Comparison of ENCODE assay signal across 14 cellular contexts in the genomic region with DNA sequence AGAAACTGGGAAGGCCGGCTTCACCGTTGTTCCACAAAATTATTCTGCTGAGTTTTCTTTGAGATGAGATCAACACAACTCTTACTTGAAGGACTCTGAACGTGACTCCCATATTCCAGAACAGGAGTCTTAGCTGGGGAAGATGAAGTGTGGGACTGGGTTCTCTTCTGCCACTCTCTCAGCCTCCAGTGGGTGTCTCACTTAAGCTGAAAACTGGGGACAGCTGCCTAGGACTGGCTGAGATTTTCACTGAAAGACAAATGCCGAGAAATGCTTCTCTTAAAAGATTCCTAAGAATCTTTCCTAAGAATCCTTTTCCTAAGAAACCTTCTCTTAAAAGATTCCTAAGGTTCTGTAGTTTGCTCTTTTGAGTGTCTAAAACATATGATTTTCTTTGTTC.
A peak's percentile ranks its signal among the peaks of the same experiment; 100 is the strongest.
DNase-seq lines count a peak whose midpoint lies in the region; ATAC-seq and TF ChIP-seq lines count a peak whose summit lies in the region.
"Had no signal": no experiment of that assay in that cellular context is flagged by ENCODE, and none has a peak within 500 bp of the region (broad histone marks: within the 10 kb centered on the region; RNA-seq: fewer than 3 reads in every experiment).

No MANE protein-coding gene starts in this region.

- POLR2A ChIA-PET in HCT116 (lab: Charles Lee): no interaction called here
- POLR2A ChIA-PET in WTC11 (lab: Charles Lee): interaction anchor here (0.7 kb wide), 2 partner anchors 51 to 184 kb away, joined by 4 to 7 read pairs; no protein-coding TSS in a partner anchor

- ATAC-seq in HCT116 (peak; percentile 47; the same call in 1 of the 2 replicates), WTC11 (peak; percentile 82; the same call in 1 of the 2 replicates), GM18873 (IDR thresholded peaks at IDR 0.05; ENCODE audit: low FRiP score, unreplicated experiment) (no peak)
- no peak for ATAC-seq in activated CD8-positive, alpha-beta memory T cell treated with anti-CD3 and anti-CD28 coated beads, Interleukin-2, amount 10 ng/mL, durations not matched to agents 7 days and 5 days
- ATAC-seq: left cardiac atrium had no signal

- no peak overlapping the region for H3K4me3 ChIP-seq in HCT116 (replicated peaks in 1 of 2; ENCODE audit: low read depth in 1 of 2, low read length in 2 of 2)
- H3K4me3 ChIP-seq: prostate gland, SK-N-MC had no signal

- H2AFZ ChIP-seq in HCT116 (ENCODE audit: low read depth, low read length, poor library complexity, severe bottlenecking): no peak overlapping the region

- peaks cover 16% of the 10 kb centered on the region for H3K27me3 ChIP-seq in HCT116 (ENCODE audit: insufficient read depth, low read length)

- no peaks in the 10 kb centered on the region for H3K4me1 ChIP-seq in HCT116 (ENCODE audit: control insufficient read depth in 1 of 2, insufficient read depth in 2 of 2, low read length in 2 of 2)
- H3K4me1 ChIP-seq: prostate gland had no signal

- RAD21 ChIA-PET in HCT116 (lab: Charles Lee; ENCODE audit: low non-redundant PET in 1 of 2, low total read pairs in 2 of 2, uncharacterized antibody in 2 of 2, unreplicated experiment in 2 of 2): no interaction called here

- no peak overlapping the region for H3K4me3 Mint-ChIP-seq in WTC11
- H3K4me3 Mint-ChIP-seq in activated CD8-positive, alpha-beta memory T cell treated with anti-CD3 and anti-CD28 coated beads, Interleukin-2, amount 10 ng/mL, durations not matched to agents 7 days and 5 days: no peak overlapping the region
- H3K4me3 Mint-ChIP-seq: CD4-positive, CD25-positive, alpha-beta regulatory T cell had no signal

- no peak overlapping the region for H3K27ac ChIP-seq in HCT116 (ENCODE audit: low read depth, low read length)
- H3K27ac ChIP-seq: 22Rv1, prostate gland, SK-N-MC had no signal

- H3K27me3 Mint-ChIP-seq in WTC11 (ENCODE audit: low read depth): no peaks in the 10 kb centered on the region
- no peaks in the 10 kb centered on the region for H3K27me3 Mint-ChIP-seq in activated CD8-positive, alpha-beta memory T cell treated with anti-CD3 and anti-CD28 coated beads, Interleukin-2, amount 10 ng/mL, durations not matched to agents 7 days and 5 days
- H3K27me3 Mint-ChIP-seq: CD4-positive, CD25-positive, alpha-beta regulatory T cell had no signal

- no peaks in the 10 kb centered on the region for H3K4me1 Mint-ChIP-seq in WTC11
- no peaks in the 10 kb centered on the region for H3K4me1 Mint-ChIP-seq in activated CD8-positive, alpha-beta memory T cell treated with anti-CD3 and anti-CD28 coated beads, Interleukin-2, amount 10 ng/mL, durations not matched to agents 7 days and 5 days
- H3K4me1 Mint-ChIP-seq: CD4-positive, CD25-positive, alpha-beta regulatory T cell had no signal

- H3K27ac Mint-ChIP-seq in WTC11: no peak overlapping the region
- no peak overlapping the region for H3K27ac Mint-ChIP-seq in activated CD8-positive, alpha-beta memory T cell treated with anti-CD3 and anti-CD28 coated beads, Interleukin-2, amount 10 ng/mL, durations not matched to agents 7 days and 5 days
- H3K27ac Mint-ChIP-seq: CD4-positive, CD25-positive, alpha-beta regulatory T cell had no signal

- no peak for TF ChIP-seq RAD21 in HCT116 (IDR thresholded peaks at IDR 0.05; ENCODE audit: low read depth)

- H3K36me3 Mint-ChIP-seq in WTC11: no peaks in the 10 kb centered on the region
- H3K36me3 Mint-ChIP-seq in activated CD8-positive, alpha-beta memory T cell treated with anti-CD3 and anti-CD28 coated beads, Interleukin-2, amount 10 ng/mL, durations not matched to agents 7 days and 5 days: no peaks in the 10 kb centered on the region
- H3K36me3 Mint-ChIP-seq: CD4-positive, CD25-positive, alpha-beta regulatory T cell had no signal

- intact Hi-C loops in HCT116 (cut with micrococcal nuclease): no loop called here

- CTCF ChIA-PET in HCT116 (lab: Charles Lee) (no interaction called here), WTC11 (lab: Charles Lee) (interaction anchor here (0.7 kb wide), 1 partner anchor 78 kb away, joined by 4 read pairs; no protein-coding TSS in a partner anchor)
- CTCF ChIA-PET in activated CD8-positive, alpha-beta memory T cell treated with anti-CD3 and anti-CD28 coated beads, Interleukin-2, amount 10 ng/mL, durations not matched to agents 7 days and 5 days (lab: Charles Lee): no interaction called here

- H3K36me3 ChIP-seq in HCT116 (ENCODE audit: control insufficient read depth in 1 of 2, insufficient read depth in 2 of 2, low read length in 2 of 2): no peaks in the 10 kb centered on the region
- H3K36me3 ChIP-seq: prostate gland had no signal

- 0 out of 6 replicates have a peak, but pooled peaks of 1 of the 3 experiments have one; percentile 14 for TF ChIP-seq CTCF in HCT116 (IDR thresholded peaks at IDR 0.05 in 2 of 3, conservative IDR thresholded peaks at IDR 0.05 in 1 of 3; ENCODE audit: borderline replicate concordance in 1 of 3, insufficient read depth in 1 of 3, low read depth in 2 of 3, low read length in 2 of 3)
- no peak for TF ChIP-seq CTCF in WTC11 (IDR thresholded peaks at IDR 0.05)

- DNase-seq in DMS 273 (lab: John Stamatoyannopoulos, UW; ENCODE audit: unreplicated experiment) (peak; percentile 10), DMS 273 treated with DMSO at 0.1 percent for 48 hours (lab: John Stamatoyannopoulos, UW) (no peak), HCT116 (ENCODE audit: low read depth, low spot score) (no peak), WTC11 (ENCODE audit: low spot score) (no peak), myocyte (ENCODE audit: low read depth) (peak; percentile 7), NCI-H146 treated with DMSO at 0.1 percent for 48 hours (lab: John Stamatoyannopoulos, UW; ENCODE audit: unreplicated experiment) (no peak)
- DNase-seq in activated CD8-positive, alpha-beta memory T cell treated with anti-CD3 and anti-CD28 coated beads, Interleukin-2, amount 10 ng/mL, durations not matched to agents 7 days and 5 days: no peak
- DNase-seq: CD4-positive, CD25-positive, alpha-beta regulatory T cell; left cardiac atrium; NCI-H2171 treated with DMSO at 0.1 percent for 48 hours had no signal

- no peak overlapping the region for H3K9ac ChIP-seq in HCT116 (ENCODE audit: low read length)

- no peaks in the 10 kb centered on the region for H3K9me3 ChIP-seq in HCT116 (ENCODE audit: control insufficient read depth in 1 of 2, insufficient read depth in 1 of 2, low read depth in 1 of 2, low read length in 2 of 2)
- H3K9me3 ChIP-seq: prostate gland had no signal

- BruUV-seq in HCT116 (replicated peaks; lab: Mats Ljungman, UMichigan): no TSS peak

- no peak overlapping the region for H3K4me2 ChIP-seq in HCT116 (ENCODE audit: low read length)

- H4K20me1 ChIP-seq in HCT116 (ENCODE audit: insufficient read depth): no peaks in the 10 kb centered on the region

- H3K9me3 Mint-ChIP-seq in WTC11: no peaks in the 10 kb centered on the region
- no peaks in the 10 kb centered on the region for H3K9me3 Mint-ChIP-seq in activated CD8-positive, alpha-beta memory T cell treated with anti-CD3 and anti-CD28 coated beads, Interleukin-2, amount 10 ng/mL, durations not matched to agents 7 days and 5 days (ENCODE audit: low read depth)

- H3K9me2 ChIP-seq in HCT116 (ENCODE audit: insufficient read depth): no peaks in the 10 kb centered on the region

- no peak for TF ChIP-seq POLR2A in HCT116 (IDR thresholded peaks at IDR 0.05; ENCODE audit: borderline replicate concordance, extremely low read depth, insufficient read depth, insufficient read length)

- H3K79me2 ChIP-seq in HCT116 (ENCODE audit: insufficient read depth, low read length): no peaks in the 10 kb centered on the region

TF ChIP-seq in HCT116, 20 proteins besides CTCF, POLR2A, EP300 and RAD21 (continues in another document):
- no peak for TF ChIP-seq SIN3A (IDR thresholded peaks at IDR 0.05; ENCODE audit: low read depth)
- TF ChIP-seq EZH2phosphoT487 (IDR thresholded peaks at IDR 0.05; ENCODE audit: borderline replicate concordance): no peak
- TF ChIP-seq, protein P1, sequence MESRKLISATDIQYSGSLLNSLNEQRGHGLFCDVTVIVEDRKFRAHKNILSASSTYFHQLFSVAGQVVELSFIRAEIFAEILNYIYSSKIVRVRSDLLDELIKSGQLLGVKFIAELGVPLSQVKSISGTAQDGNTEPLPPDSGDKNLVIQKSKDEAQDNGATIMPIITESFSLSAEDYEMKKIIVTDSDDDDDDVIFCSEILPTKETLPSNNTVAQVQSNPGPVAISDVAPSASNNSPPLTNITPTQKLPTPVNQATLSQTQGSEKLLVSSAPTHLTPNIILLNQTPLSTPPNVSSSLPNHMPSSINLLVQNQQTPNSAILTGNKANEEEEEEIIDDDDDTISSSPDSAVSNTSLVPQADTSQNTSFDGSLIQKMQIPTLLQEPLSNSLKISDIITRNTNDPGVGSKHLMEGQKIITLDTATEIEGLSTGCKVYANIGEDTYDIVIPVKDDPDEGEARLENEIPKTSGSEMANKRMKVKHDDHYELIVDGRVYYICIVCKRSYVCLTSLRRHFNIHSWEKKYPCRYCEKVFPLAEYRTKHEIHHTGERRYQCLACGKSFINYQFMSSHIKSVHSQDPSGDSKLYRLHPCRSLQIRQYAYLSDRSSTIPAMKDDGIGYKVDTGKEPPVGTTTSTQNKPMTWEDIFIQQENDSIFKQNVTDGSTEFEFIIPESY (IDR thresholded peaks at IDR 0.05; ENCODE audit: extremely low read depth, insufficient replicate concordance, low read length): no peak

TF ChIP-seq in WTC11, 78 proteins besides CTCF, POLR2A, EP300 and RAD21 (continues in another document):
- TF ChIP-seq, protein P2, sequence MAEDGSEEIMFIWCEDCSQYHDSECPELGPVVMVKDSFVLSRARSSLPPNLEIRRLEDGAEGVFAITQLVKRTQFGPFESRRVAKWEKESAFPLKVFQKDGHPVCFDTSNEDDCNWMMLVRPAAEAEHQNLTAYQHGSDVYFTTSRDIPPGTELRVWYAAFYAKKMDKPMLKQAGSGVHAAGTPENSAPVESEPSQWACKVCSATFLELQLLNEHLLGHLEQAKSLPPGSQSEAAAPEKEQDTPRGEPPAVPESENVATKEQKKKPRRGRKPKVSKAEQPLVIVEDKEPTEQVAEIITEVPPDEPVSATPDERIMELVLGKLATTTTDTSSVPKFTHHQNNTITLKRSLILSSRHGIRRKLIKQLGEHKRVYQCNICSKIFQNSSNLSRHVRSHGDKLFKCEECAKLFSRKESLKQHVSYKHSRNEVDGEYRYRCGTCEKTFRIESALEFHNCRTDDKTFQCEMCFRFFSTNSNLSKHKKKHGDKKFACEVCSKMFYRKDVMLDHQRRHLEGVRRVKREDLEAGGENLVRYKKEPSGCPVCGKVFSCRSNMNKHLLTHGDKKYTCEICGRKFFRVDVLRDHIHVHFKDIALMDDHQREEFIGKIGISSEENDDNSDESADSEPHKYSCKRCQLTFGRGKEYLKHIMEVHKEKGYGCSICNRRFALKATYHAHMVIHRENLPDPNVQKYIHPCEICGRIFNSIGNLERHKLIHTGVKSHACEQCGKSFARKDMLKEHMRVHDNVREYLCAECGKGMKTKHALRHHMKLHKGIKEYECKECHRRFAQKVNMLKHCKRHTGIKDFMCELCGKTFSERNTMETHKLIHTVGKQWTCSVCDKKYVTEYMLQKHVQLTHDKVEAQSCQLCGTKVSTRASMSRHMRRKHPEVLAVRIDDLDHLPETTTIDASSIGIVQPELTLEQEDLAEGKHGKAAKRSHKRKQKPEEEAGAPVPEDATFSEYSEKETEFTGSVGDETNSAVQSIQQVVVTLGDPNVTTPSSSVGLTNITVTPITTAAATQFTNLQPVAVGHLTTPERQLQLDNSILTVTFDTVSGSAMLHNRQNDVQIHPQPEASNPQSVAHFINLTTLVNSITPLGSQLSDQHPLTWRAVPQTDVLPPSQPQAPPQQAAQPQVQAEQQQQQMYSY (CRISPR knock-in tag; IDR thresholded peaks at IDR 0.05): no peak

Comparison
In these comparisons a context has a peak if more than half of its experiments do, and no peak if none do; other contexts are left out.
1. DNase-seq: peak in DMS 273 (single experiment) and myocyte (single experiment); none in DMS 273 treated with DMSO at 0.1 percent for 48 hours (single experiment), HCT116 (single experiment), WTC11 (single experiment), activated CD8-positive, alpha-beta memory T cell treated with anti-CD3 and anti-CD28 coated beads, Interleukin-2, amount 10 ng/mL, durations not matched to agents 7 days and 5 days (single experiment) and NCI-H146 treated with DMSO at 0.1 percent for 48 hours (single experiment).
2. ATAC-seq: peak in HCT116 (single experiment) and WTC11 (single experiment); none in activated CD8-positive, alpha-beta memory T cell treated with anti-CD3 and anti-CD28 coated beads, Interleukin-2, amount 10 ng/mL, durations not matched to agents 7 days and 5 days (single experiment) and GM18873 (single experiment).